10 cellular contexts compared by ENCODE assay signal in genomic region chr3:197372076-197372661, GRCh38.
DNase-seq lines count a peak whose midpoint lies in the region; ATAC-seq, FAIRE-seq and TF ChIP-seq lines count a peak whose summit lies in the region.
"Had no signal": no experiment of that assay in that cellular context is flagged by ENCODE, and none has a peak within 500 bp of the region (broad histone marks: within the 10 kb centered on the region; RNA-seq: fewer than 3 reads in every experiment).

No MANE protein-coding gene starts in this region.

- peak overlapping the region; percentile 53 for H3K9ac ChIP-seq in skeletal muscle satellite cell (ENCODE audit: low read depth, low read length)

- no peak for TF ChIP-seq POLR2A in H54 (IDR thresholded peaks at IDR 0.05; ENCODE audit: low read depth, low read length)

- H3K4me1 ChIP-seq in RWPE2 (ENCODE audit: insufficient read depth, poor library complexity, severe bottlenecking) (peaks cover 71% of the 10 kb centered on the region), skeletal muscle satellite cell (ENCODE audit: control insufficient read depth, insufficient read depth, low read length) (peaks cover 46% of the 10 kb centered on the region)

- H3K9me3 ChIP-seq in RWPE2 (ENCODE audit: severe bottlenecking) = no peaks in the 10 kb centered on the region
- H3K9me3 ChIP-seq in skeletal muscle satellite cell (replicated peaks; ENCODE audit: low read length) = no peaks in the 10 kb centered on the region

- TF ChIP-seq CTCF in RWPE2 (IDR thresholded peaks at IDR 0.05; ENCODE audit: poor library complexity, severe bottlenecking) (no peak), foreskin fibroblast (IDR thresholded peaks at IDR 0.05; ENCODE audit: low read depth, low read length) (no peak)

- H3K4me3 ChIP-seq in RWPE2 (ENCODE audit: severe bottlenecking) (no peak overlapping the region), foreskin fibroblast (ENCODE audit: low read depth in 1 of 2, low read length in 2 of 2) (no peak overlapping the region), skeletal muscle satellite cell (ENCODE audit: low read length) (no peak overlapping the region)

- H3K36me3 ChIP-seq in RWPE2 (ENCODE audit: low read depth) (no peaks in the 10 kb centered on the region), skeletal muscle satellite cell (ENCODE audit: insufficient read depth, low read length) (no peaks in the 10 kb centered on the region)

- H3K4me2 ChIP-seq in skeletal muscle satellite cell (ENCODE audit: low read length) = peak overlapping the region; percentile 57

- FAIRE-seq in H54 (lab: Jason Lieb, UNC) = no peak

- DNase-seq in H54 (ENCODE audit: insufficient read length, low spot score) (peak; percentile 61), RWPE2 (ENCODE audit: low spot score) (peak; percentile 90), foreskin fibroblast (peak; percentile 70 to 88), amygdala (lab: John Stamatoyannopoulos, UW) (no peak), SKM-1 treated with dmso at 0.1 percent for 144 hours (lab: John Stamatoyannopoulos, UW; ENCODE audit: unreplicated experiment) (no peak)
- DNase-seq: activated naive CD8-positive, alpha-beta T cell treated with anti-CD3 and anti-CD28 coated beads, Interleukin-2, amount 10 ng/mL, durations not matched to agents 7 days and 5 days; SHP77 treated with DMSO at 0.1 percent for 48 hours had no signal

- H3K27me3 ChIP-seq in RWPE2 (ENCODE audit: insufficient read depth, poor library complexity, severe bottlenecking) = no peaks in the 10 kb centered on the region
- peaks cover 4% of the 10 kb centered on the region for H3K27me3 ChIP-seq in skeletal muscle satellite cell (ENCODE audit: control insufficient read depth, insufficient read depth, low read length)

- ATAC-seq in RWPE2 (ENCODE audit: low read depth) = peak; percentile 62
- ATAC-seq in HG02642 (IDR thresholded peaks at IDR 0.05; ENCODE audit: poor library complexity, unreplicated experiment) = no peak
- no peak for ATAC-seq in HG03039 (IDR thresholded peaks at IDR 0.05; ENCODE audit: unreplicated experiment)

- H3K27ac ChIP-seq in RWPE2 (ENCODE audit: poor library complexity, severe bottlenecking) = peak overlapping the region; percentile 87

Comparison
In these comparisons a context has a peak if more than half of its experiments do, and no peak if none do; other contexts are left out.
1. DNase-seq: peak in H54 (single experiment), RWPE2 (single experiment) and foreskin fibroblast (2 of 2); none in amygdala (0 of 56) and SKM-1 treated with dmso at 0.1 percent for 144 hours (single experiment).